In the genomic region with DNA sequence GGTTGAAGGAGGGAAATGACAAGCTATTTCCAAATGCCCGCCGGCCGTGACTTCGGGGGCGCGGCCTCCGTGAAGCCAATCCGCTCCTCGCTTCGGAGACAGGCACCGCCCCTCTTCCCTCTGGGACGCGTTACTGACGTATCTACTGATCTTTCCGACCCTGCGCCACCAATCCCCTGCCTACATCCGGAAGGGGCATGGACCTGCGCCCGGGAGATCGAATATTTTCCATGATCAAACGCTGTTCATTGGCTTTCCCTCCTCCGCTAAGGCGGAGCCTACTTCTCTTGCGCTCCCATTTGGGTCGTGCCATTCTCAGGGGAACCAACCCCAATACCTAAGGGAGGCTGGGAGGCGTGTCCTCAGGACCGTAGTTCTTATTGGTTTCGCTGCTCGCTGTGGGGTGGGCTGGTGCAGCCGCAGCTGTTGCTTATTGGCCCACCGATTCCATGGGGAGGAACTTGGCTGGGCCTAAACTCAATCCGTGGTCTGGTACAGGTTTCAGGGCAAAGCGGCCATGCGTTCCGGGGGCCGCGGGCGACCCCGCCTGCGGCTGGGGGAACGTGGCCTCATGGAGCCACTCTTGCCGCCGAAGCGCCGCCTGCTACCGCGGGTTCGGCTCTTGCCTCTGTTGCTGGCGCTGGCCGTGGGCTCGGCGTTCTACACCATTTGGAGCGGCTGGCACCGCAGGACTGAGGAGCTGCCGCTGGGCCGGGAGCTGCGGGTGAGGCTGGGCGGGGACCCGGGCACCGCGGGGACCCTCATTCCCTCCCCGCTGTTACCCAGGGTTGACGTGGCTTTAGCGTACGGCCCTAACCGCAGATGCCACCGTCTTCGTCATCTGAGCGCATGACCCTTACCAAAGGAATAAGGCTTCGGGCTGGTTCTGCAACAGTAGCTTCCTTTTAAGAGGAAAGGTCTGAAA, we compare ENCODE assay signal across 8 cellular contexts.
DNase-seq lines count a peak whose midpoint lies in the region; ATAC-seq and TF ChIP-seq lines count a peak whose summit lies in the region.

Gene QPCTL, plus strand, starts transcription at position 480 of the 925 bp plus-strand sequence. Its CDS starts 38 bp downstream, at position 518.

- TF ChIP-seq CTCF in AG09319 (IDR thresholded peaks at IDR 0.05; ENCODE audit: low read depth, low read length), result no peak; the same call in 1 of the 2 replicates

- ATAC-seq in GM19035 (IDR thresholded peaks at IDR 0.05; ENCODE audit: unreplicated experiment) (peak; percentile 84), HG03354 (IDR thresholded peaks at IDR 0.05; ENCODE audit: poor library complexity, severe bottlenecking, unreplicated experiment) (peak; percentile 86)

- peak; percentile 99 for DNase-seq in AG09319 (ENCODE audit: extremely low read depth, low read depth)
- DNase-seq in NCI-H446 treated with DMSO at 0.1 percent for 48 hours (lab: John Stamatoyannopoulos, UW), result peak; percentile 100
- peak; percentile 93 for DNase-seq in activated CD4-positive, CD25-positive, alpha-beta regulatory T cell treated with anti-CD3 and anti-CD28 coated beads, Interleukin-2, amount 50 U/mL, for 72 hours
- DNase-seq in cerebellar nuclear complex (lab: John Stamatoyannopoulos, UW), result peak; percentile 94 to 96
- DNase-seq in islet precursor cell, result peak; percentile 100
- peak; percentile 93 to 97 (median 97) for DNase-seq in stimulated activated CD4-positive, alpha-beta T cell treated with anti-CD3 and anti-CD28 coated beads, Interleukin-12 subunit alpha, Interleukin-12 subunit beta, amount 100 ng/mL, for 48 hours (ENCODE audit: low read depth in 2 of 3, low spot score in 1 of 3)

Comparison
In these comparisons a context has a peak if more than half of its experiments do, and no peak if none do; other contexts are left out.
1. Peak in every context shown above with its lines: DNase-seq and ATAC-seq.